Comparison of ENCODE assay signal across 30 cellular contexts in genomic region chr16:72793716-72794115, GRCh38.
"Had no signal": no experiment of that assay in that cellular context is flagged by ENCODE, and none has a peak within 500 bp of the region (broad histone marks: within the 10 kb centered on the region; RNA-seq: fewer than 3 reads in every experiment).

No MANE protein-coding gene starts in this region.

- H3K27me3 Mint-ChIP-seq: progenitor cell of endocrine pancreas; stimulated activated memory B cell treated with anti-CD40 and anti-IgM and Interleukin-4, amounts not matched to agents 10 μg/mL and 1 μg/mL and 100 μg/mL, for 72 hours; type B pancreatic cell had no signal

- H3K9me3 ChIP-seq: neutrophil, ovary, psoas muscle, spleen, stomach, thoracic aorta, thyroid gland, tibial nerve, upper lobe of right lung, uterus had no signal

- ATAC-seq: naive thymus-derived CD4-positive, alpha-beta T cell; natural killer cell; right cardiac atrium; sciatic nerve; stimulated activated memory B cell treated with anti-CD40 and anti-IgM and Interleukin-4, amounts not matched to agents 10 μg/mL and 1 μg/mL and 100 μg/mL, for 72 hours; upper lobe of right lung had no signal

- H3K36me3 ChIP-seq: neutrophil, ovary, uterus had no signal

- H3K4me2 ChIP-seq: smooth muscle cell had no signal

- H3K9ac ChIP-seq: parathyroid adenoma had no signal

- H3K27me3 ChIP-seq: neutrophil, ovary, spleen, stomach, thyroid gland, tibial nerve, upper lobe of right lung, uterus had no signal

- H3K4me3 ChIP-seq: ovary, psoas muscle, skin epidermis, smooth muscle cell, spleen, stomach, thoracic aorta, thyroid gland, tibial nerve, upper lobe of right lung, uterus had no signal

- H3K27ac Mint-ChIP-seq: naive thymus-derived CD4-positive, alpha-beta T cell; natural killer cell; nephron; progenitor cell of endocrine pancreas; stimulated activated memory B cell treated with anti-CD40 and anti-IgM and Interleukin-4, amounts not matched to agents 10 μg/mL and 1 μg/mL and 100 μg/mL, for 72 hours; stimulated activated naive CD8-positive, alpha-beta T cell treated with anti-CD3 and anti-CD28 coated beads, Interleukin-15, Interleukin-2, amounts not matched to agents 100 ng/mL and 50 ng/mL, for 24 hours; type B pancreatic cell had no signal

- DNase-seq: naive thymus-derived CD4-positive, alpha-beta T cell; natural killer cell; nucleus accumbens; ovary; spleen; stimulated activated CD4-positive, alpha-beta T cell treated with anti-CD3 and anti-CD28 coated beads, Interleukin-12 subunit alpha, Interleukin-12 subunit beta, amount 100 ng/mL, for 4 hours; stimulated activated CD4-positive, alpha-beta T cell treated with anti-CD3 and anti-CD28 coated beads, Interleukin-1b, Interleukin-23, amount 100 ng/mL, for 48 hours; stimulated activated CD4-positive, alpha-beta T cell treated with anti-CD3 and anti-CD28 coated beads, Interleukin-4, amount 100 ng/mL, for 1 hour; stimulated activated CD4-positive, alpha-beta T cell treated with anti-CD3 and anti-CD28 coated beads, Interleukin-4, amount 100 ng/mL, for 4 hours; stimulated activated CD8-positive, alpha-beta memory T cell treated with anti-CD3 and anti-CD28 coated beads, Interleukin-4, amount 100 ng/mL, for 48 hours; stimulated activated naive CD4-positive, alpha-beta T cell treated with Interleukin-2 at 50 U/mL for 16 hours; stomach; thyroid gland; upper lobe of right lung; uterus had no signal

- H3K36me3 Mint-ChIP-seq: natural killer cell had no signal

- H3K27ac ChIP-seq: neutrophil, ovary, parathyroid adenoma, psoas muscle, skin epidermis, spleen, stomach, thoracic aorta, thyroid gland, tibial nerve, upper lobe of right lung, uterus had no signal

- H2AFZ ChIP-seq: parathyroid adenoma had no signal

- H3K4me1 ChIP-seq: parathyroid adenoma, psoas muscle, upper lobe of right lung, uterus had no signal

- H3K4me3 Mint-ChIP-seq: naive thymus-derived CD4-positive, alpha-beta T cell; natural killer cell; nephron; neural crest cell; stimulated activated memory B cell treated with anti-CD40 and anti-IgM and Interleukin-4, amounts not matched to agents 10 μg/mL and 1 μg/mL and 100 μg/mL, for 72 hours; stimulated activated naive CD8-positive, alpha-beta T cell treated with anti-CD3 and anti-CD28 coated beads, Interleukin-15, Interleukin-2, amounts not matched to agents 100 ng/mL and 50 ng/mL, for 24 hours; type B pancreatic cell had no signal

- H3K9me3 Mint-ChIP-seq: natural killer cell; nephron; neural crest cell; stimulated activated memory B cell treated with anti-CD40 and anti-IgM and Interleukin-4, amounts not matched to agents 10 μg/mL and 1 μg/mL and 100 μg/mL, for 72 hours; stimulated activated naive CD8-positive, alpha-beta T cell treated with anti-CD3 and anti-CD28 coated beads, Interleukin-15, Interleukin-2, amounts not matched to agents 100 ng/mL and 50 ng/mL, for 24 hours; type B pancreatic cell had no signal

- H3K4me1 Mint-ChIP-seq: nephron; stimulated activated memory B cell treated with anti-CD40 and anti-IgM and Interleukin-4, amounts not matched to agents 10 μg/mL and 1 μg/mL and 100 μg/mL, for 72 hours had no signal
